ENCODE assay signal across 2 cellular contexts in genomic region chr6:11042750-11043551, GRCh38.
TF ChIP-seq lines count a peak whose summit lies in the region.

No MANE protein-coding gene starts in this region.

TF ChIP-seq in SK-N-SH, 30 proteins besides CTCF, POLR2A, EP300 and RAD21 (continued from another document):
- TF ChIP-seq REST (IDR thresholded peaks at IDR 0.05; ENCODE audit: low read depth, low read length) (no peak), USF2 (IDR thresholded peaks at IDR 0.05; ENCODE audit: borderline replicate concordance, low read depth, low read length) (no peak), RXRA (IDR thresholded peaks at IDR 0.05; ENCODE audit: borderline replicate concordance, low read depth) (no peak), SMC3 (IDR thresholded peaks at IDR 0.05; ENCODE audit: low read depth, low read length) (no peak), NFIC (IDR thresholded peaks at IDR 0.05; ENCODE audit: borderline replicate concordance) (no peak), GATA2 (CRISPR knock-in tag; IDR thresholded peaks at IDR 0.05) (no peak), SIN3A (IDR thresholded peaks at IDR 0.05; ENCODE audit: borderline replicate concordance, low read depth, low read length) (no peak), EZH2phosphoT487 (IDR thresholded peaks at IDR 0.05; ENCODE audit: borderline replicate concordance, low read depth) (no peak), RCOR1 (IDR thresholded peaks at IDR 0.05; ENCODE audit: low read length) (no peak), TAF1 (IDR thresholded peaks at IDR 0.05; ENCODE audit: borderline replicate concordance, low read depth, low read length) (no peak), YY1 (IDR thresholded peaks at IDR 0.05; ENCODE audit: low read depth) (no peak)

TF ChIP-seq in SK-N-SH treated with all-trans-retinoic acid at 6 μM for 48 hours, 23 proteins besides CTCF, POLR2A, EP300 and RAD21 (continued from another document):
- TF ChIP-seq POU6F1 (CRISPR knock-in tag; IDR thresholded peaks at IDR 0.05; ENCODE audit: borderline replicate concordance, low read depth) (no peak), OSR1 (CRISPR knock-in tag; IDR thresholded peaks at IDR 0.05) (no peak), CSDC2 (CRISPR knock-in tag; IDR thresholded peaks at IDR 0.05) (no peak)
